Comparison of ENCODE assay signal across 26 cellular contexts in genomic region chr22:25077056-25077455, GRCh38.
DNase-seq lines count a peak whose midpoint lies in the region; ATAC-seq lines count a peak whose summit lies in the region.
"Had no signal": no experiment of that assay in that cellular context is flagged by ENCODE, and none has a peak within 500 bp of the region (broad histone marks: within the 10 kb centered on the region; RNA-seq: fewer than 3 reads in every experiment).

No MANE protein-coding gene starts in this region.

- ATAC-seq in naive thymus-derived CD8-positive, alpha-beta T cell = no peak
- ATAC-seq: heart right ventricle, K562, WTC11 had no signal

- no peak overlapping the region for H3K4me3 ChIP-seq in BLaER1
- H3K4me3 ChIP-seq: heart right ventricle, K562, neural progenitor cell, sigmoid colon, SK-N-MC had no signal

- H3K27ac Mint-ChIP-seq in T-helper 1 cell treated with Interleukin-12 subunit alpha and Interleukin-12 subunit beta and Interleukin-4 antibody, amounts not matched to agents 30 μg/mL and 1 μg/mL, for 36 hours = peak overlapping the region; percentile 43
- peak overlapping the region; percentile 81 for H3K27ac Mint-ChIP-seq in activated T-helper 2 cell treated with anti-CD3 and anti-CD28 coated beads, Interferon-gamma antibody, Interleukin-2, Interleukin-4, amounts not matched to agents 10 μg/mL and 5 μg/mL and 100 μg/mL, durations not matched to agents 14 hours and 24 hours and 36 hours
- peak overlapping the region; percentile 15 to 93 (median 74) for H3K27ac Mint-ChIP-seq in naive thymus-derived CD8-positive, alpha-beta T cell
- H3K27ac Mint-ChIP-seq: neural progenitor cell had no signal

- H3K4me1 ChIP-seq in BLaER1 = peaks cover 57% of the 10 kb centered on the region
- H3K4me1 ChIP-seq: Caco-2, sigmoid colon had no signal

- peaks cover 1% of the 10 kb centered on the region; the same call in 1 of the 2 replicates for H3K27me3 ChIP-seq in BLaER1
- H3K27me3 ChIP-seq: heart right ventricle, neural progenitor cell, sigmoid colon had no signal

- no peaks in the 10 kb centered on the region for H4K20me1 ChIP-seq in BLaER1

- no peaks in the 10 kb centered on the region for H3K27me3 Mint-ChIP-seq in T-helper 1 cell treated with Interleukin-12 subunit alpha and Interleukin-12 subunit beta and Interleukin-4 antibody, amounts not matched to agents 30 μg/mL and 1 μg/mL, for 36 hours (ENCODE audit: low read depth)
- no peaks in the 10 kb centered on the region for H3K27me3 Mint-ChIP-seq in activated T-helper 2 cell treated with anti-CD3 and anti-CD28 coated beads, Interferon-gamma antibody, Interleukin-2, Interleukin-4, amounts not matched to agents 10 μg/mL and 5 μg/mL and 100 μg/mL, durations not matched to agents 14 hours and 24 hours and 36 hours (ENCODE audit: low read depth)
- no peaks in the 10 kb centered on the region for H3K27me3 Mint-ChIP-seq in naive thymus-derived CD8-positive, alpha-beta T cell

- no peak overlapping the region for H3K27ac ChIP-seq in BLaER1
- H3K27ac ChIP-seq: 22Rv1, neural progenitor cell, sigmoid colon, SK-N-MC had no signal

- no peaks in the 10 kb centered on the region for H3K9me3 Mint-ChIP-seq in T-helper 1 cell treated with Interleukin-12 subunit alpha and Interleukin-12 subunit beta and Interleukin-4 antibody, amounts not matched to agents 30 μg/mL and 1 μg/mL, for 36 hours
- H3K9me3 Mint-ChIP-seq in activated T-helper 2 cell treated with anti-CD3 and anti-CD28 coated beads, Interferon-gamma antibody, Interleukin-2, Interleukin-4, amounts not matched to agents 10 μg/mL and 5 μg/mL and 100 μg/mL, durations not matched to agents 14 hours and 24 hours and 36 hours = no peaks in the 10 kb centered on the region
- no peaks in the 10 kb centered on the region for H3K9me3 Mint-ChIP-seq in naive thymus-derived CD8-positive, alpha-beta T cell
- H3K9me3 Mint-ChIP-seq: neural progenitor cell, WTC11 had no signal

- H3K9ac ChIP-seq in BLaER1 = no peak overlapping the region
- H3K9ac ChIP-seq: neural progenitor cell had no signal

- peaks cover 5% of the 10 kb centered on the region for H3K36me3 Mint-ChIP-seq in T-helper 1 cell treated with Interleukin-12 subunit alpha and Interleukin-12 subunit beta and Interleukin-4 antibody, amounts not matched to agents 30 μg/mL and 1 μg/mL, for 36 hours (ENCODE audit: low read depth)
- H3K36me3 Mint-ChIP-seq in activated T-helper 2 cell treated with anti-CD3 and anti-CD28 coated beads, Interferon-gamma antibody, Interleukin-2, Interleukin-4, amounts not matched to agents 10 μg/mL and 5 μg/mL and 100 μg/mL, durations not matched to agents 14 hours and 24 hours and 36 hours (ENCODE audit: low read depth) = peaks cover 7% of the 10 kb centered on the region
- no peaks in the 10 kb centered on the region for H3K36me3 Mint-ChIP-seq in naive thymus-derived CD8-positive, alpha-beta T cell
- H3K36me3 Mint-ChIP-seq: neural progenitor cell, WTC11 had no signal

- no peaks in the 10 kb centered on the region for H3K9me3 ChIP-seq in BLaER1
- H3K9me3 ChIP-seq: Caco-2, heart right ventricle, sigmoid colon had no signal

- no peak for DNase-seq in T-helper 1 cell
- no peak for DNase-seq in activated T-helper 2 cell treated with anti-CD3 and anti-CD28 coated beads, Interferon-gamma antibody, Interleukin-2, Interleukin-4, amounts not matched to agents 10 μg/mL and 5 μg/mL and 100 μg/mL, durations not matched to agents 14 hours and 24 hours and 36 hours (ENCODE audit: low spot score)
- DNase-seq in naive thymus-derived CD8-positive, alpha-beta T cell = no peak
- DNase-seq in SIG-M5 (lab: John Stamatoyannopoulos, UW) = no peak
- no peak for DNase-seq in NCI-H524 (lab: John Stamatoyannopoulos, UW)
- DNase-seq in occipital lobe (lab: John Stamatoyannopoulos, UW) = no peak
- DNase-seq: activated gamma-delta T cell treated with Interleukin-2 at 50 U/mL for 16 hours; Caco-2; cerebellar nuclear complex; DMS79 treated with DMSO at 0.1 percent for 48 hours; foreskin fibroblast; heart right ventricle; midbrain; NCI-H1694; NCI-H2171; NCI-H526 treated with DMSO at 0.1 percent for 48 hours; sigmoid colon; stimulated activated CD8-positive, alpha-beta memory T cell treated with anti-CD3 and anti-CD28 coated beads, Interleukin-4, amount 100 ng/mL, for 48 hours; T-helper 9 cell had no signal

- peak overlapping the region; percentile 57 for H3K4me2 ChIP-seq in BLaER1

- intact Hi-C loops in activated T-helper 2 cell treated with anti-CD3 and anti-CD28 coated beads, Interferon-gamma antibody, Interleukin-2, Interleukin-4, amounts not matched to agents 10 μg/mL and 5 μg/mL and 100 μg/mL, durations not matched to agents 14 hours and 24 hours and 36 hours (cut with micrococcal nuclease) = loop anchor here (2.0 to 10.0 kb wide), 3 partner anchors 16 to 1598 kb away; no protein-coding TSS in a partner anchor

- peaks cover 49% of the 10 kb centered on the region for H3K4me1 Mint-ChIP-seq in T-helper 1 cell treated with Interleukin-12 subunit alpha and Interleukin-12 subunit beta and Interleukin-4 antibody, amounts not matched to agents 30 μg/mL and 1 μg/mL, for 36 hours (ENCODE audit: low read depth)
- peaks cover 73% of the 10 kb centered on the region for H3K4me1 Mint-ChIP-seq in activated T-helper 2 cell treated with anti-CD3 and anti-CD28 coated beads, Interferon-gamma antibody, Interleukin-2, Interleukin-4, amounts not matched to agents 10 μg/mL and 5 μg/mL and 100 μg/mL, durations not matched to agents 14 hours and 24 hours and 36 hours (ENCODE audit: low read depth)
- peaks cover 27 to 76% (median 69%) of the 10 kb centered on the region in 4 donors for H3K4me1 Mint-ChIP-seq in naive thymus-derived CD8-positive, alpha-beta T cell
- H3K4me1 Mint-ChIP-seq: WTC11 had no signal

- POLR2A ChIA-PET in naive thymus-derived CD8-positive, alpha-beta T cell (lab: Charles Lee) = interaction anchor here (1.3 to 3.1 kb wide), 4 partner anchors 9 to 34 kb away, joined by 5 to 23 read pairs (median 12); no protein-coding TSS in a partner anchor

- no peaks in the 10 kb centered on the region for H3K36me3 ChIP-seq in BLaER1
- H3K36me3 ChIP-seq: heart right ventricle, neural progenitor cell, sigmoid colon had no signal

- peak overlapping the region; percentile 20 for H3K4me3 Mint-ChIP-seq in T-helper 1 cell treated with Interleukin-12 subunit alpha and Interleukin-12 subunit beta and Interleukin-4 antibody, amounts not matched to agents 30 μg/mL and 1 μg/mL, for 36 hours
- H3K4me3 Mint-ChIP-seq in activated T-helper 2 cell treated with anti-CD3 and anti-CD28 coated beads, Interferon-gamma antibody, Interleukin-2, Interleukin-4, amounts not matched to agents 10 μg/mL and 5 μg/mL and 100 μg/mL, durations not matched to agents 14 hours and 24 hours and 36 hours (ENCODE audit: low read depth) = no peak overlapping the region
- H3K4me3 Mint-ChIP-seq in naive thymus-derived CD8-positive, alpha-beta T cell = peak overlapping the region in 5 of 10 donors; percentile 36 to 76 (median 64)
- H3K4me3 Mint-ChIP-seq: neural progenitor cell, WTC11 had no signal
